In the genomic region with DNA sequence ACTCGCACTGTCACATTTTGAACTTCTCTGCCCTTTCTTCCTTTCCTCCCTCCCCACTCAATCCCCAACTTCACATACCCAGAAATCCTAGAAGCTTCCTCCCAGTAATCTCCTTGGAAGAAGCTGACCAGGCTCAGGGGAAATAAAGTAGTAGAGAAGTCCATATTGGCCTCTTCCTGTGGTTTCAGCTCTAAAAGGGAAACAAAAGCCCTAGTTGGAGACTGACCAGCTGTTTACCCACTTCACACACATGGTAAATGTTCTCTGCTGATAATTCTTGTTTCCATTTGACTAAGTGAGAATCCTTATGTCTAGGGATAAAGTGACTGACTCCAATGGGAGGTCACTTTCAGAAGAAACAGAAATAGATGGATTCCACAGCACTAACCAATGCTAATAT, we compare ENCODE assay signal across 19 cellular contexts.
DNase-seq lines count a peak whose midpoint lies in the region; ATAC-seq and TF ChIP-seq lines count a peak whose summit lies in the region.
"Had no signal": no experiment of that assay in that cellular context is flagged by ENCODE, and none has a peak within 500 bp of the region (broad histone marks: within the 10 kb centered on the region; RNA-seq: fewer than 3 reads in every experiment).

No MANE protein-coding gene starts in this region.

- ATAC-seq in HG03439 (IDR thresholded peaks at IDR 0.05; ENCODE audit: unreplicated experiment) (no peak), HG02970 (IDR thresholded peaks at IDR 0.05; ENCODE audit: low FRiP score, unreplicated experiment) (no peak)
- ATAC-seq: K562, Panc1 had no signal

- H3K4me2 ChIP-seq in neural progenitor cell, result no peak overlapping the region

- H3K36me3 Mint-ChIP-seq in neural progenitor cell, result no peaks in the 10 kb centered on the region
- H3K36me3 Mint-ChIP-seq: CD8-positive, alpha-beta memory T cell had no signal

- no peaks in the 10 kb centered on the region for H3K79me2 ChIP-seq in neural progenitor cell (ENCODE audit: low read depth)

- H3K4me3 ChIP-seq in neural progenitor cell, result no peak overlapping the region
- H3K4me3 ChIP-seq: K562, SK-N-MC had no signal

- H3K27ac Mint-ChIP-seq in neural progenitor cell, result no peak overlapping the region
- H3K27ac Mint-ChIP-seq: activated naive CD4-positive, alpha-beta T cell treated with anti-CD3 and anti-CD28 coated beads for 36 hours; activated T-cell treated with anti-CD3 and anti-CD28 coated beads, Interleukin-2, amount 50 U/mL, for 24 hours; CD8-positive, alpha-beta memory T cell had no signal

- H2AFZ ChIP-seq in neural progenitor cell (replicated peaks), result peak overlapping the region; percentile 22

- no peak overlapping the region for H3K4me3 Mint-ChIP-seq in neural progenitor cell
- H3K4me3 Mint-ChIP-seq: activated naive CD4-positive, alpha-beta T cell treated with anti-CD3 and anti-CD28 coated beads for 36 hours; activated T-cell treated with anti-CD3 and anti-CD28 coated beads, Interleukin-2, amount 50 U/mL, for 24 hours; CD8-positive, alpha-beta memory T cell had no signal

- no peaks in the 10 kb centered on the region for H3K27me3 Mint-ChIP-seq in neural progenitor cell (ENCODE audit: insufficient read depth, low read depth)

- no peak for TF ChIP-seq CTCF in neural progenitor cell (IDR thresholded peaks at IDR 0.05)

- H3K27ac ChIP-seq in epithelial cell of prostate (peak overlapping the region; percentile 72), neural progenitor cell (no peak overlapping the region)
- H3K27ac ChIP-seq: SK-N-MC had no signal

- H4K20me1 ChIP-seq in neural progenitor cell (ENCODE audit: low read depth), result no peaks in the 10 kb centered on the region

- no peaks in the 10 kb centered on the region for H3K4me1 ChIP-seq in neural progenitor cell

- peak; percentile 27 for DNase-seq in Ammon's horn (ENCODE audit: low spot score)
- DNase-seq in DMS53 treated with DMSO at 0.1 percent for 48 hours (lab: John Stamatoyannopoulos, UW; ENCODE audit: unreplicated experiment), result peak; percentile 40
- DNase-seq in epithelial cell of prostate (ENCODE audit: low read depth, low spot score), result no peak
- no peak for DNase-seq in neural progenitor cell (ENCODE audit: low spot score)
- no peak for DNase-seq in occipital lobe (lab: John Stamatoyannopoulos, UW)
- DNase-seq: activated CD4-positive, CD25-positive, alpha-beta regulatory T cell treated with anti-CD3 and anti-CD28 coated beads, Interleukin-2, amount 50 U/mL, for 72 hours; activated naive CD4-positive, alpha-beta T cell treated with anti-CD3 and anti-CD28 coated beads for 36 hours; activated T-cell treated with anti-CD3 and anti-CD28 coated beads, Interleukin-2, amount 50 U/mL, for 24 hours; CD8-positive, alpha-beta memory T cell; erythroblast; kidney; midbrain; NCI-H2171; NCI-H82 had no signal

- H3F3A ChIP-seq in neural progenitor cell (ENCODE audit: low read depth), result no peaks in the 10 kb centered on the region

- H3K9ac ChIP-seq in neural progenitor cell, result no peak overlapping the region

- no peaks in the 10 kb centered on the region for H3K27me3 ChIP-seq in neural progenitor cell

- H3K36me3 ChIP-seq in neural progenitor cell, result no peaks in the 10 kb centered on the region

- no peaks in the 10 kb centered on the region for H3K9me3 Mint-ChIP-seq in neural progenitor cell
- H3K9me3 Mint-ChIP-seq: activated naive CD4-positive, alpha-beta T cell treated with anti-CD3 and anti-CD28 coated beads for 36 hours; activated T-cell treated with anti-CD3 and anti-CD28 coated beads, Interleukin-2, amount 50 U/mL, for 24 hours; CD8-positive, alpha-beta memory T cell had no signal

- peaks cover 3% of the 10 kb centered on the region for H3K4me1 Mint-ChIP-seq in neural progenitor cell

- H3K9me3 ChIP-seq in neural progenitor cell (ENCODE audit: low read depth), result no peaks in the 10 kb centered on the region

Comparison
In these comparisons a context has a peak if more than half of its experiments do, and no peak if none do; other contexts are left out.
1. DNase-seq: peak in Ammon's horn (single experiment) and DMS53 treated with DMSO at 0.1 percent for 48 hours (single experiment); none in epithelial cell of prostate (single experiment), neural progenitor cell (single experiment) and occipital lobe (single experiment).